ENCODE assay signal across 16 cellular contexts in the genomic region with DNA sequence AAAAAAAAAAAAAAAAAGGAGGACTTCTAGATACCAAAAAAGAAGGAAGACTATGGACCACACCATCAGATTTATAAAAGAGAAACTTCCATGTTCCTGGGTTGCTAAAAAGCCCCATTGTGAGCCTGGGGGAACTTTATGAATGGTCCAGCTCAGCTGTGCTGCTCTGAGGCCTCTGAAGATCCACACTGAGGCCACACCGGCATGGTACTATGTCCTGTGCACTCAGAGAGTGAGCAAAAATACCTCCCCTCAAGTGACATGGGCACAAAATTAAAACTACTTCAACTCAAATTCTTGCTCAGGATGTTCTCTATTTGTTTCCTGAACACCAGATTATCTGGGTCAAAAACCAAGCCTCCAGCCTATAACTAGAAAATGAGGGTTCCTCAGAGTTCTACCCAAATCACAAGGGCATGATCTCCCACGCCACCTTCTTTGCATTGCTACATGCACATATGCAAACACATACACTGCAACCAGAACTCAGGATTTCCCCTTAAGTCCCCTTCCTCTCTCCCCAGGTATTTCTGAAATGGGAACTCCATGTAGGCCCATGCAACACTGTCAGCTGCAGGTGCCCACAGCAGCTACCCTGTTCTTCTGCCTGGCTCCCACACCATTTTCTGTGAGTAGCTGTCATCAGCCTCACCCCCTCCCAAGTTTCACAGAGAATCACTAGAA.
DNase-seq lines count a peak whose midpoint lies in the region; ATAC-seq and TF ChIP-seq lines count a peak whose summit lies in the region.
"Had no signal": no experiment of that assay in that cellular context is flagged by ENCODE, and none has a peak within 500 bp of the region (broad histone marks: within the 10 kb centered on the region; RNA-seq: fewer than 3 reads in every experiment).

No MANE protein-coding gene starts in this region.

- TF ChIP-seq CTCF in Caco-2 (IDR thresholded peaks at IDR 0.05; ENCODE audit: insufficient read depth in 1 of 2, low read depth in 1 of 2, low read length in 1 of 2, severe bottlenecking in 1 of 2, unreplicated experiment in 1 of 2), result no peak

- BruUV-seq in Caco-2 (replicated peaks; lab: Mats Ljungman, UMichigan), result no TSS peak

- POLR2A ChIA-PET in Caco-2 (lab: Charles Lee), result no interaction called here

- H3K9me3 Mint-ChIP-seq in Caco-2 (ENCODE audit: unreplicated experiment), result peaks cover 8% of the 10 kb centered on the region
- H3K9me3 Mint-ChIP-seq: activated T-cell treated with anti-CD3 and anti-CD28 coated beads, Interleukin-2, amount 50 U/mL, for 4 hours had no signal

- H3K9me3 ChIP-seq in Caco-2, result no peaks in the 10 kb centered on the region
- H3K9me3 ChIP-seq in T-helper 17 cell (ENCODE audit: control insufficient read depth, low read length, poor library complexity, severe bottlenecking), result no peaks in the 10 kb centered on the region
- H3K9me3 ChIP-seq: prostate gland, thoracic aorta had no signal

- peaks cover 22% of the 10 kb centered on the region for H3K4me1 ChIP-seq in Caco-2
- H3K4me1 ChIP-seq: prostate gland had no signal

- H3K4me3 Mint-ChIP-seq in Caco-2 (ENCODE audit: unreplicated experiment) (no peak overlapping the region), T-helper 17 cell (no peak overlapping the region)
- H3K4me3 Mint-ChIP-seq: activated T-cell treated with anti-CD3 and anti-CD28 coated beads, Interleukin-2, amount 50 U/mL, for 4 hours had no signal

- ATAC-seq in GM19023 (IDR thresholded peaks at IDR 0.05; ENCODE audit: unreplicated experiment) (peak; percentile 70), HG02759 (IDR thresholded peaks at IDR 0.05; ENCODE audit: unreplicated experiment) (peak; percentile 78), T-helper 17 cell (peak; percentile 21), GM21515 (IDR thresholded peaks at IDR 0.05; ENCODE audit: unreplicated experiment) (no peak), HG03097 (IDR thresholded peaks at IDR 0.05; ENCODE audit: low FRiP score, unreplicated experiment) (no peak)
- ATAC-seq: activated T-cell treated with anti-CD3 and anti-CD28 coated beads, Interleukin-2, amount 50 U/mL, for 4 hours had no signal

- no peak for DNase-seq in Caco-2
- DNase-seq in T-helper 17 cell, result no peak
- no peak for DNase-seq in GM03348 (ENCODE audit: low spot score)
- no peak for DNase-seq in erythroblast (lab: John Stamatoyannopoulos, UW)
- DNase-seq: ACHN; activated T-cell treated with anti-CD3 and anti-CD28 coated beads, Interleukin-2, amount 50 U/mL, for 4 hours; NCI-H1105 treated with DMSO at 0.1 percent for 48 hours; NCI-H226; OCI-M1; SW 1271 had no signal

- no peaks in the 10 kb centered on the region for H3K27me3 ChIP-seq in Caco-2 (replicated peaks; ENCODE audit: control insufficient read depth, insufficient read depth, low read length)

- H3K27me3 Mint-ChIP-seq in Caco-2 (ENCODE audit: insufficient read depth, unreplicated experiment), result no peaks in the 10 kb centered on the region
- no peaks in the 10 kb centered on the region for H3K27me3 Mint-ChIP-seq in T-helper 17 cell

- peak overlapping the region; percentile 9 for H3K27ac Mint-ChIP-seq in Caco-2 (ENCODE audit: unreplicated experiment)
- peak overlapping the region; percentile 32 for H3K27ac Mint-ChIP-seq in T-helper 17 cell

- no peak for TF ChIP-seq POLR2A in erythroblast (IDR thresholded peaks at IDR 0.05; ENCODE audit: low read length)

- CTCF ChIA-PET in Caco-2 (lab: Charles Lee), result no interaction called here

- H3K36me3 Mint-ChIP-seq in Caco-2 (ENCODE audit: insufficient read depth, unreplicated experiment) (no peaks in the 10 kb centered on the region), T-helper 17 cell (ENCODE audit: low read depth) (no peaks in the 10 kb centered on the region)

- H3K4me1 Mint-ChIP-seq in Caco-2 (ENCODE audit: low read depth, unreplicated experiment) (peaks cover 2% of the 10 kb centered on the region), T-helper 17 cell (peaks cover 4% of the 10 kb centered on the region)

- intact Hi-C loops in Caco-2 (cut with micrococcal nuclease; ENCODE audit: unreplicated experiment), result no loop called here

- no peaks in the 10 kb centered on the region for H3K36me3 ChIP-seq in Caco-2 (ENCODE audit: control insufficient read depth, insufficient read depth, low read length)
- H3K36me3 ChIP-seq: prostate gland, thoracic aorta had no signal

- H3K4me3 ChIP-seq in Caco-2 (ENCODE audit: low read depth, low read length), result no peak overlapping the region
- H3K4me3 ChIP-seq: prostate gland, thoracic aorta had no signal

Comparison
In these comparisons a context has a peak if more than half of its experiments do, and no peak if none do; other contexts are left out.
1. ATAC-seq: peak in GM19023 (single experiment), HG02759 (single experiment) and T-helper 17 cell (single experiment); none in GM21515 (single experiment) and HG03097 (single experiment).